8 cellular contexts compared by ENCODE assay signal in genomic region chr11:95231126-95231880, GRCh38. TPM values are rescaled to one million over a fixed set of nuclear protein-coding genes. Genes with fewer than 3 reads are reported as not detected.
A peak's percentile ranks its signal among the peaks of the same experiment; 100 is the strongest.
DNase-seq lines count a peak whose midpoint lies in the region; ATAC-seq and TF ChIP-seq lines count a peak whose summit lies in the region.

TSS of gene SESN3 (minus strand) at chr11:95231202. CDS start at chr11:95230860, 342 bp downstream.

- H3K9me3 ChIP-seq in right cardiac atrium (ENCODE audit: control insufficient read depth, low read length), result no peaks in the 10 kb centered on the region
- H3K9me3 ChIP-seq in psoas muscle, result no peaks in the 10 kb centered on the region

- peak within 1 kb of the TSS; percentile 93 for H3K4me3 ChIP-seq in right cardiac atrium (ENCODE audit: low read length)
- peak within 1 kb of the TSS; percentile 83 for H3K4me3 ChIP-seq in psoas muscle
- H3K4me3 ChIP-seq in urinary bladder (ENCODE audit: low read depth, low read length), result peak within 1 kb of the TSS; percentile 93

- intact Hi-C loops in right cardiac atrium (cut with DNase I), result loop anchor here in 1 of 4 donors (10.0 kb wide), 1 partner anchor 103 kb away; no protein-coding TSS in a partner anchor
- intact Hi-C loops in psoas muscle (cut with DNase I), result loop anchor here in 1 of 2 donors (5.0 kb wide), 3 partner anchors 79 to 476 kb away; partner anchors contain the start of gene SRSF8

- WGBS in right cardiac atrium, result 2% methylated on average over 40 of the region's 40 CpGs
- 1% methylated on average over 30 to 40 of the region's 40 CpGs for WGBS in psoas muscle, 3 donors
- under 1% methylated on average over 40 of the region's 40 CpGs for WGBS in urinary bladder

- H3K27me3 ChIP-seq in right cardiac atrium (ENCODE audit: control insufficient read depth, insufficient read depth), result no peaks in the 10 kb centered on the region
- H3K27me3 ChIP-seq in psoas muscle (ENCODE audit: insufficient read depth in 3 of 3, low read length in 2 of 3), result no peaks in the 10 kb centered on the region

- peak; percentile 96 for ATAC-seq in GM18502 (IDR thresholded peaks at IDR 0.05; ENCODE audit: poor library complexity, unreplicated experiment)
- peak; percentile 95 for ATAC-seq in HG02943 (IDR thresholded peaks at IDR 0.05; ENCODE audit: low read depth, unreplicated experiment)
- ATAC-seq in right cardiac atrium, result peak; percentile 98 to 99
- peak; percentile 97 to 98 (median 98) for ATAC-seq in psoas muscle

- no peak for TF ChIP-seq CTCF in psoas muscle (IDR thresholded peaks at IDR 0.05)

- no peaks in the 10 kb centered on the region for H3K36me3 ChIP-seq in psoas muscle (ENCODE audit: insufficient read depth in 1 of 2, low read depth in 1 of 2)
- no peaks in the 10 kb centered on the region for H3K36me3 ChIP-seq in urinary bladder (ENCODE audit: insufficient read depth)

- DNase-seq in NCI-H187 treated with DMSO at 0.1 percent for 48 hours (lab: John Stamatoyannopoulos, UW) (peak; percentile 98), anterior cingulate cortex (lab: John Stamatoyannopoulos, UW) (peak; percentile 86 to 100 (median 98)), right cardiac atrium (peak; percentile 99), psoas muscle (peak; percentile 99)
- peak; percentile 99 for DNase-seq in T-helper 2 cell treated with Interferon-gamma antibody and Interleukin-4, amounts not matched to agents 5 μg/mL and 100 μg/mL, for 36 hours (ENCODE audit: low spot score)

- H3K27ac Mint-ChIP-seq in T-helper 2 cell treated with Interferon-gamma antibody and Interleukin-4, amounts not matched to agents 5 μg/mL and 100 μg/mL, for 36 hours, result peak within 1 kb of the TSS; percentile 83

- peaks cover 28% of the 10 kb centered on the region for H3K4me1 Mint-ChIP-seq in T-helper 2 cell treated with Interferon-gamma antibody and Interleukin-4, amounts not matched to agents 5 μg/mL and 100 μg/mL, for 36 hours (ENCODE audit: low read depth)

- H3K4me3 Mint-ChIP-seq in T-helper 2 cell treated with Interferon-gamma antibody and Interleukin-4, amounts not matched to agents 5 μg/mL and 100 μg/mL, for 36 hours, result peak within 1 kb of the TSS; percentile 94

- H3K9me3 Mint-ChIP-seq in T-helper 2 cell treated with Interferon-gamma antibody and Interleukin-4, amounts not matched to agents 5 μg/mL and 100 μg/mL, for 36 hours, result no peaks in the 10 kb centered on the region

- H3K27me3 Mint-ChIP-seq in T-helper 2 cell treated with Interferon-gamma antibody and Interleukin-4, amounts not matched to agents 5 μg/mL and 100 μg/mL, for 36 hours (ENCODE audit: low read depth), result peaks cover 6% of the 10 kb centered on the region

- H3K36me3 Mint-ChIP-seq in T-helper 2 cell treated with Interferon-gamma antibody and Interleukin-4, amounts not matched to agents 5 μg/mL and 100 μg/mL, for 36 hours (ENCODE audit: low read depth), result peaks cover 6% of the 10 kb centered on the region

- H3K27ac ChIP-seq in right cardiac atrium (ENCODE audit: low read length) (peak within 1 kb of the TSS; percentile 96), psoas muscle (peak within 1 kb of the TSS; percentile 62), urinary bladder (ENCODE audit: low read depth) (peak within 1 kb of the TSS; percentile 86)

- no peaks in the 10 kb centered on the region for H3K4me1 ChIP-seq in right cardiac atrium (ENCODE audit: control insufficient read depth, insufficient read depth, low read length)
- H3K4me1 ChIP-seq in psoas muscle, result peaks cover 8% of the 10 kb centered on the region
- no peaks in the 10 kb centered on the region for H3K4me1 ChIP-seq in urinary bladder (ENCODE audit: insufficient read depth)

RNA-seq across cellular contexts. Expression of gene SESN3, which starts in this region (rescaled TPM):
- total RNA-seq in right cardiac atrium, result 10 to 100 TPM in 3 of 4 donors, 1 to 10 TPM in 1; 9.1 to 15.3 (median 12.0) TPM
- polyA plus RNA-seq in right cardiac atrium, result 3.2 TPM
- total RNA-seq in psoas muscle, result 10 to 100 TPM in 3 of 4 donors, 1 to 10 TPM in 1; 5.3 to 94.6 (median 15.6) TPM
- 1 to 10 TPM in 2 of 3 donors, under 1 TPM in 1; 0.92 to 3.8 (median 1.0) TPM for polyA plus RNA-seq in psoas muscle
- 165 TPM for total RNA-seq in urinary bladder
- polyA plus RNA-seq in urinary bladder, result 6.1 TPM

Comparison
In these comparisons a context has a peak if more than half of its experiments do, and no peak if none do; other contexts are left out.
1. Peak in every context shown above with its lines: DNase-seq, ATAC-seq, H3K4me3 ChIP-seq and H3K27ac ChIP-seq.